In genomic region chr19:37346091-37346490, GRCh38 we compare ENCODE assay signal across 16 cellular contexts.
"Had no signal": no experiment of that assay in that cellular context is flagged by ENCODE, and none has a peak within 500 bp of the region (broad histone marks: within the 10 kb centered on the region; RNA-seq: fewer than 3 reads in every experiment).

No MANE protein-coding gene starts in this region.

- DNase-seq: activated CD4-positive, alpha-beta memory T cell treated with anti-CD3 and anti-CD28 coated beads for 36 hours; activated effector memory CD4-positive, alpha-beta T cell treated with anti-CD3 and anti-CD28 coated beads, Interleukin-2, amount 50 U/mL, for 16 hours; activated T-cell treated with anti-CD3 and anti-CD28 coated beads, Interleukin-2, amount 50 U/mL, for 48 hours; adrenal gland; effector memory CD8-positive, alpha-beta T cell; gastrocnemius medialis; natural killer cell; nucleus accumbens; stimulated activated CD4-positive, alpha-beta T cell treated with anti-CD3 and anti-CD28 coated beads, Interleukin-1b, Interleukin-23, amount 100 ng/mL, for 48 hours; T-helper 9 cell; thyroid gland had no signal

- H3K27me3 ChIP-seq: adrenal gland, gastrocnemius medialis, thyroid gland had no signal

- H3K4me1 ChIP-seq: adrenal gland, gastrocnemius medialis, thyroid gland had no signal

- H3K27ac ChIP-seq: epithelial cell of prostate, SK-N-MC, thyroid gland, VCaP had no signal

- H3K4me3 ChIP-seq: adrenal gland, gastrocnemius medialis, SK-N-MC, thyroid gland had no signal

- H3K9me3 ChIP-seq: gastrocnemius medialis, thyroid gland had no signal

- ATAC-seq: effector memory CD8-positive, alpha-beta T cell; left lobe of liver; natural killer cell; sciatic nerve had no signal
